10 cellular contexts compared by ENCODE assay signal in the genomic region with DNA sequence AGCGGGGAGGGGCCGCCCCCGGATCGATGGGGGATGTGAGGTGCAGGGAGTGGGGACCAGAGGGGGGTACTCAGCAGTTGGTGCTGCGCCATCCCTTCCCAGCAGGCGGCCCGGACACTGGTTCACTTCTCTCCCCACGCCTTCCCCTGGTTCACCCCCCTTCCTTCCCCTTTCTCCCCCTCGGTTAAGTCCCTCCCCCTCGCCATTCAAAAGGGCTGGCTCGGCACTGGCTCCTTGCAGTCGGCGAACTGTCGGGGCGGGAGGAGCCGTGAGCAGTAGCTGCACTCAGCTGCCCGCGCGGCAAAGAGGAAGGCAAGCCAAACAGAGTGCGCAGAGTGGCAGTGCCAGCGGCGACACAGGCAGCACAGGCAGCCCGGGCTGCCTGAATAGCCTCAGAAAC. TPM values are rescaled to one million over a fixed set of nuclear protein-coding genes. Genes with fewer than 3 reads are reported as not detected.
A peak's percentile ranks its signal among the peaks of the same experiment; 100 is the strongest.
DNase-seq lines count a peak whose midpoint lies in the region; ATAC-seq, FAIRE-seq and TF ChIP-seq lines count a peak whose summit lies in the region.
"Not testable (repeated sequence)": the region's sequence is repeated elsewhere in the genome, so short reads cannot be mapped to it uniquely, and the experiment has no call there.
"Had no signal": no experiment of that assay in that cellular context is flagged by ENCODE, and none has a peak within 500 bp of the region (broad histone marks: within the 10 kb centered on the region; RNA-seq: fewer than 3 reads in every experiment).

A gene with protein sequence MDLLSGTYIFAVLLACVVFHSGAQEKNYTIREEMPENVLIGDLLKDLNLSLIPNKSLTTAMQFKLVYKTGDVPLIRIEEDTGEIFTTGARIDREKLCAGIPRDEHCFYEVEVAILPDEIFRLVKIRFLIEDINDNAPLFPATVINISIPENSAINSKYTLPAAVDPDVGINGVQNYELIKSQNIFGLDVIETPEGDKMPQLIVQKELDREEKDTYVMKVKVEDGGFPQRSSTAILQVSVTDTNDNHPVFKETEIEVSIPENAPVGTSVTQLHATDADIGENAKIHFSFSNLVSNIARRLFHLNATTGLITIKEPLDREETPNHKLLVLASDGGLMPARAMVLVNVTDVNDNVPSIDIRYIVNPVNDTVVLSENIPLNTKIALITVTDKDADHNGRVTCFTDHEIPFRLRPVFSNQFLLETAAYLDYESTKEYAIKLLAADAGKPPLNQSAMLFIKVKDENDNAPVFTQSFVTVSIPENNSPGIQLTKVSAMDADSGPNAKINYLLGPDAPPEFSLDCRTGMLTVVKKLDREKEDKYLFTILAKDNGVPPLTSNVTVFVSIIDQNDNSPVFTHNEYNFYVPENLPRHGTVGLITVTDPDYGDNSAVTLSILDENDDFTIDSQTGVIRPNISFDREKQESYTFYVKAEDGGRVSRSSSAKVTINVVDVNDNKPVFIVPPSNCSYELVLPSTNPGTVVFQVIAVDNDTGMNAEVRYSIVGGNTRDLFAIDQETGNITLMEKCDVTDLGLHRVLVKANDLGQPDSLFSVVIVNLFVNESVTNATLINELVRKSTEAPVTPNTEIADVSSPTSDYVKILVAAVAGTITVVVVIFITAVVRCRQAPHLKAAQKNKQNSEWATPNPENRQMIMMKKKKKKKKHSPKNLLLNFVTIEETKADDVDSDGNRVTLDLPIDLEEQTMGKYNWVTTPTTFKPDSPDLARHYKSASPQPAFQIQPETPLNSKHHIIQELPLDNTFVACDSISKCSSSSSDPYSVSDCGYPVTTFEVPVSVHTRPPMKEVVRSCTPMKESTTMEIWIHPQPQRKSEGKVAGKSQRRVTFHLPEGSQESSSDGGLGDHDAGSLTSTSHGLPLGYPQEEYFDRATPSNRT (N-terminal part only) (plus strand): TSS at position 237 of the 400 bp plus-strand sequence. CDS start 56,130 bp downstream, outside the sequence.

- H3K79me1 ChIP-seq in H1 (ENCODE audit: low read depth, low read length); neuronal stem cell (ENCODE audit: low read depth, low read length): not testable (repeated sequence)

- H2BK5ac ChIP-seq in H1 (ENCODE audit: low read depth, low read length); neuronal stem cell (ENCODE audit: low read length): not testable (repeated sequence)

- not testable (repeated sequence) for H2AK5ac ChIP-seq in H1 (ENCODE audit: low read depth, low read length); neuronal stem cell (ENCODE audit: low read depth, low read length)

- H2BK15ac ChIP-seq in H1 (ENCODE audit: low read length); neuronal stem cell (ENCODE audit: low read length): not testable (repeated sequence)

- WGBS in H1 (ENCODE audit: extremely low coverage in 1 of 2, insufficient coverage in 1 of 2, insufficient read length in 1 of 2, insufficient replicate concordance in 2 of 2, low coverage in 1 of 2, low lambda C conversion rate in 2 of 2, missing lambda C conversion rate in 1 of 2), 2 experiments = no CpG with 5 or more reads among the region's 23 CpGs
- WGBS in neuronal stem cell (ENCODE audit: extremely low coverage in 2 of 2, insufficient read length in 2 of 2, insufficient replicate concordance in 1 of 2), 2 donors = no CpG with 5 or more reads among the region's 23 CpGs

- not testable (repeated sequence) for DNase-seq in GM12891 (ENCODE audit: insufficient read length, low spot score); thoracic aorta (ENCODE audit: low spot score)
- DNase-seq in NCI-H1436 (lab: John Stamatoyannopoulos, UW) (peak; percentile 58), PC-3 (peak; percentile 29), H1 (ENCODE audit: low read depth in 1 of 2, low spot score in 2 of 2) (peak; percentile 13 to 62), neuronal stem cell (ENCODE audit: low spot score) (peak; percentile 35)
- DNase-seq in activated CD8-positive, alpha-beta T cell treated with anti-CD3 and anti-CD28 coated beads for 36 hours = peak; percentile 3

- not testable (repeated sequence) for H3K23ac ChIP-seq in H1 (ENCODE audit: insufficient read length); neuronal stem cell (ENCODE audit: low read depth, low read length, poor library complexity)

- not testable (repeated sequence) for H2BK20ac ChIP-seq in H1 (ENCODE audit: low read length)

- H4K5ac ChIP-seq in H1 (ENCODE audit: insufficient read length, low read depth, low read length) = not testable (repeated sequence)

- POLR2A ChIA-PET in PC-3 (lab: Charles Lee; ENCODE audit: unreplicated experiment); activated CD8-positive, alpha-beta T cell treated with anti-CD3 and anti-CD28 coated beads for 36 hours (lab: Charles Lee); H1 (lab: Charles Lee; ENCODE audit: partially characterized antibody): not testable (repeated sequence)

- not testable (repeated sequence) for H3K36me3 Mint-ChIP-seq in activated CD8-positive, alpha-beta T cell treated with anti-CD3 and anti-CD28 coated beads for 36 hours (ENCODE audit: low read depth)

- H3K4me1 Mint-ChIP-seq in activated CD8-positive, alpha-beta T cell treated with anti-CD3 and anti-CD28 coated beads for 36 hours (ENCODE audit: low read depth) = not testable (repeated sequence)

- not testable (repeated sequence) for H3K36me3 ChIP-seq in PC-3 (ENCODE audit: low read depth, low read length); H1 (ENCODE audit: control insufficient read depth in 2 of 4, insufficient read depth in 4 of 4, low read length in 3 of 4); iPS-20b (ENCODE audit: insufficient read depth, low read depth, low read length); neuronal stem cell (replicated peaks in 1 of 2; ENCODE audit: control insufficient read depth in 2 of 2, insufficient read depth in 2 of 2, low read length in 2 of 2); thoracic aorta

- H3K9me2 ChIP-seq in PC-3 (replicated peaks; ENCODE audit: low read length) = not testable (repeated sequence)

- H3K4me2 ChIP-seq in PC-3 (ENCODE audit: low read length) (peak within 1 kb of the TSS; percentile 53), H1 (ENCODE audit: insufficient read depth in 1 of 2, low read depth in 2 of 2, low read length in 2 of 2) (peak within 1 kb of the TSS; percentile 56 to 62), neuronal stem cell (ENCODE audit: insufficient read depth, low read length, poor library complexity, severe bottlenecking) (peak within 1 kb of the TSS; percentile 18)

- H3F3A ChIP-seq in PC-3 (ENCODE audit: low read length, unreplicated experiment) = not testable (repeated sequence)

- not testable (repeated sequence) for H2AFZ ChIP-seq in PC-3 (ENCODE audit: low read length); H1 (ENCODE audit: low read length); neuronal stem cell (ENCODE audit: low read length)

- CTCF ChIA-PET in PC-3 (lab: Charles Lee); activated CD8-positive, alpha-beta T cell treated with anti-CD3 and anti-CD28 coated beads for 36 hours (lab: Charles Lee); H1 (lab: Charles Lee; ENCODE audit: partially characterized antibody): not testable (repeated sequence)

- not testable (repeated sequence) for TF ChIP-seq RAD21 in H1 (IDR thresholded peaks at IDR 0.05 in 1 of 2, conservative IDR thresholded peaks at IDR 0.05 in 1 of 2; ENCODE audit: low read depth in 2 of 2, low read length in 2 of 2)

- not testable (repeated sequence) for H3K56ac ChIP-seq in H1 (replicated peaks; ENCODE audit: insufficient read length, low read depth, low read length)

- H3K27ac ChIP-seq in PC-3 (ENCODE audit: low read length); H1 (ENCODE audit: low read depth, low read length); iPS-20b (ENCODE audit: low read length); neuronal stem cell (replicated peaks; ENCODE audit: low read length): not testable (repeated sequence)
- H3K27ac ChIP-seq in thoracic aorta = peak within 1 kb of the TSS in 1 of 2 donors; percentile 57

- FAIRE-seq in GM12891 (lab: Jason Lieb, UNC) (peak; percentile 56), H1 (lab: Jason Lieb, UNC) (peak; percentile 77)

- TF ChIP-seq POLR2A in GM12891 (IDR thresholded peaks at IDR 0.05; ENCODE audit: low read depth, low read length); H1 (IDR thresholded peaks at IDR 0.05; ENCODE audit: control extremely low read depth in 1 of 2, low read depth in 2 of 2, low read length in 2 of 2): not testable (repeated sequence)

- H3K4me3 Mint-ChIP-seq in activated CD8-positive, alpha-beta T cell treated with anti-CD3 and anti-CD28 coated beads for 36 hours = not testable (repeated sequence)

- not testable (repeated sequence) for H3K9me3 ChIP-seq in PC-3 (ENCODE audit: low read length); H1 (ENCODE audit: insufficient read depth in 2 of 2, low read depth in 1 of 2, low read length in 1 of 2); iPS-20b (ENCODE audit: insufficient read depth, low read depth, low read length); neuronal stem cell (replicated peaks in 1 of 2; ENCODE audit: control insufficient read depth in 2 of 2, insufficient read depth in 1 of 2, low read depth in 1 of 2, low read length in 2 of 2); thoracic aorta

- not testable (repeated sequence) for H3K9ac ChIP-seq in PC-3 (ENCODE audit: low read length); H1 (replicated peaks in 1 of 4; ENCODE audit: extremely low read depth in 1 of 4, low read depth in 3 of 4, low read length in 3 of 4); neuronal stem cell (ENCODE audit: low read depth, low read length, poor library complexity)
- peak within 1 kb of the TSS; percentile 41; the same call in 1 of the 2 replicates for H3K9ac ChIP-seq in iPS-20b (ENCODE audit: low read depth, low read length)

- not testable (repeated sequence) for H3K27ac Mint-ChIP-seq in activated CD8-positive, alpha-beta T cell treated with anti-CD3 and anti-CD28 coated beads for 36 hours

- not testable (repeated sequence) for H3K4ac ChIP-seq in H1 (replicated peaks; ENCODE audit: insufficient read length, low read depth, low read length); neuronal stem cell (ENCODE audit: low read length)

- ATAC-seq in PC-3 = peak; percentile 76
- peak; percentile 24 for ATAC-seq in activated CD8-positive, alpha-beta T cell treated with anti-CD3 and anti-CD28 coated beads for 36 hours
- ATAC-seq in thoracic aorta (ENCODE audit: insufficient number of reproducible peaks, low FRiP score, low read depth) = peak; percentile 49

- not testable (repeated sequence) for TF ChIP-seq CTCF in PC-3 (conservative IDR thresholded peaks at IDR 0.05; ENCODE audit: low read depth, low read length); activated CD8-positive, alpha-beta T cell treated with anti-CD3 and anti-CD28 coated beads for 36 hours (IDR thresholded peaks at IDR 0.05); H1 (IDR thresholded peaks at IDR 0.05; ENCODE audit: control extremely low read depth in 1 of 3, insufficient read depth in 1 of 3, low read depth in 1 of 3, low read length in 3 of 3); thoracic aorta (IDR thresholded peaks at IDR 0.05)

- not testable (repeated sequence) for H4K20me1 ChIP-seq in PC-3 (ENCODE audit: low read length); H1 (replicated peaks in 1 of 2; ENCODE audit: control insufficient read depth in 1 of 2, insufficient read depth in 2 of 2, low read length in 2 of 2)

- TF ChIP-seq EP300 in H1 (IDR thresholded peaks at IDR 0.05; ENCODE audit: borderline replicate concordance in 1 of 2, low read depth in 2 of 2, low read length in 2 of 2) = not testable (repeated sequence)

- not testable (repeated sequence) for H3K79me2 ChIP-seq in PC-3 (ENCODE audit: low read length); H1 (ENCODE audit: control insufficient read depth in 1 of 2, insufficient read depth in 2 of 2, low read length in 2 of 2)

- not testable (repeated sequence) for H3K9me3 Mint-ChIP-seq in activated CD8-positive, alpha-beta T cell treated with anti-CD3 and anti-CD28 coated beads for 36 hours

- not testable (repeated sequence) for H4K91ac ChIP-seq in H1 (replicated peaks; ENCODE audit: insufficient read length, low read length); neuronal stem cell (ENCODE audit: low read depth, low read length, poor library complexity)

- H3K4me3 ChIP-seq in PC-3 (ENCODE audit: low read length) (peak within 1 kb of the TSS; percentile 48), H1 (ENCODE audit: extremely low read depth in 1 of 4, insufficient read depth in 2 of 4, low read depth in 3 of 4, low read length in 4 of 4) (peak within 1 kb of the TSS; percentile 32 to 58 (median 42)), iPS-20b (ENCODE audit: low read length) (peak within 1 kb of the TSS; percentile 65), neuronal stem cell (ENCODE audit: low read length in 2 of 2) (peak within 1 kb of the TSS in 1 of 2 donors; percentile 75), thoracic aorta (peak within 1 kb of the TSS; percentile 69)

- H4K8ac ChIP-seq in H1 (ENCODE audit: extremely low read depth, insufficient read depth, low read length); neuronal stem cell (ENCODE audit: low read depth, low read length): not testable (repeated sequence)

- H2BK12ac ChIP-seq in H1 (ENCODE audit: low read depth, low read length); neuronal stem cell (ENCODE audit: low read length): not testable (repeated sequence)

- not testable (repeated sequence) for H3K4me1 ChIP-seq in PC-3 (ENCODE audit: insufficient read depth, low read length); H1 (replicated peaks in 1 of 4; ENCODE audit: control insufficient read depth in 3 of 4, insufficient read depth in 4 of 4, low read length in 3 of 4); iPS-20b (ENCODE audit: insufficient read depth, low read length); neuronal stem cell (ENCODE audit: control insufficient read depth in 2 of 2, insufficient read depth in 1 of 2, low read depth in 1 of 2, low read length in 2 of 2); thoracic aorta (ENCODE audit: control insufficient read depth in 1 of 2, low read depth in 2 of 2)

- BruUV-seq in PC-3 (replicated peaks; lab: Mats Ljungman, UMichigan) = not testable (repeated sequence)

- H3K27me3 Mint-ChIP-seq in activated CD8-positive, alpha-beta T cell treated with anti-CD3 and anti-CD28 coated beads for 36 hours = not testable (repeated sequence)

- intact Hi-C loops in PC-3 (cut with micrococcal nuclease); activated CD8-positive, alpha-beta T cell treated with anti-CD3 and anti-CD28 coated beads for 36 hours (cut with micrococcal nuclease): not testable (repeated sequence)

- not testable (repeated sequence) for H3K14ac ChIP-seq in H1 (ENCODE audit: insufficient read length); neuronal stem cell (ENCODE audit: low read length)

- not testable (repeated sequence) for H3K23me2 ChIP-seq in H1 (ENCODE audit: low read depth, low read length)

- H2BK120ac ChIP-seq in H1 (replicated peaks; ENCODE audit: low read depth, low read length); neuronal stem cell (ENCODE audit: low read depth, low read length): not testable (repeated sequence)

- not testable (repeated sequence) for H3K18ac ChIP-seq in H1 (ENCODE audit: extremely low read depth, low read length); neuronal stem cell (ENCODE audit: low read length)

- not testable (repeated sequence) for H3K27me3 ChIP-seq in PC-3 (ENCODE audit: low read length); H1 (replicated peaks in 1 of 4; ENCODE audit: control insufficient read depth in 3 of 4, extremely low read depth in 1 of 4, insufficient read depth in 3 of 4, low read length in 3 of 4); thoracic aorta (replicated peaks; ENCODE audit: insufficient read depth)
- H3K27me3 ChIP-seq in iPS-20b (ENCODE audit: insufficient read depth, low read length) = peaks cover 31% of the 10 kb centered on the region
- peaks cover 0 to 12% (median 0%) of the 10 kb centered on the region in 3 experiments for H3K27me3 ChIP-seq in neuronal stem cell (ENCODE audit: control insufficient read depth in 3 of 3, insufficient read depth in 3 of 3, low read depth in 1 of 3, low read length in 3 of 3)

RNA-seq across cellular contexts. Expression of the gene that starts here (rescaled TPM):
- not detected for polyA plus RNA-seq in GM12891 (2012; ENCODE audit: low read depth, missing spikeins)
- not detected in 2 replicates for total RNA-seq in PC-3 (2014; rRNA removed)
- total RNA-seq in activated CD8-positive, alpha-beta T cell treated with anti-CD3 and anti-CD28 coated beads for 36 hours = not detected
- total RNA-seq in H1 (2021; fragmentation: NEBNext Ultra II Directional; extraction: Animal tissue kit (Norgen Biotek cat#: 25700)) = 7.4 and 7.9 TPM in 2 replicates
- 3.2 and 4.3 TPM in 2 replicates for polyA plus RNA-seq in H1 (2011; rRNA removed)
- 4.0 TPM for polyA plus RNA-seq in H1 (2011; cell fraction: cytosol; rRNA removed)
- 6.9 TPM for polyA plus RNA-seq in H1 (2011; cell fraction: nucleus; rRNA removed)
- polyA plus RNA-seq in H1 (2012, experiment 1 of 2) = 4.3 to 6.7 TPM (median 6.1 TPM) in 4 replicates
- 0.25 TPM for polyA plus RNA-seq in H1 (2012, experiment 2 of 2)
- polyA plus RNA-seq in H1 (2013, experiment 1 of 2) = 8.3 TPM
- polyA plus RNA-seq in H1 (2013, experiment 2 of 2) = 7.3 TPM
- 56.2 and 82.3 TPM in 2 replicates for polyA minus RNA-seq in H1 (2011; rRNA and poly(A)+ RNA removed)
- 15.6 TPM for polyA minus RNA-seq in H1 (2011; cell fraction: cytosol; rRNA and poly(A)+ RNA removed)
- polyA minus RNA-seq in H1 (2011; cell fraction: nucleus; rRNA and poly(A)+ RNA removed) = 108 TPM
- 3.0 TPM for polyA plus RNA-seq in neuronal stem cell (2013, experiment 1 of 2)
- polyA plus RNA-seq in neuronal stem cell (2013, experiment 2 of 2) = 2.8 TPM
- total RNA-seq in thoracic aorta = 10 to 100 TPM; 27.2 to 35.2 TPM
- total RNA-seq: GM23248, SJSA1 had no signal
- polyA plus RNA-seq: GM23248 had no signal

Comparison
In these comparisons a context has a peak if more than half of its experiments do, and no peak if none do; other contexts are left out.
1. Peak in DNase-seq, ATAC-seq, H3K4me3 ChIP-seq and H3K4me2 ChIP-seq in PC-3; RNA of the gene not detected or under 1 TPM.
2. Peak in DNase-seq and ATAC-seq in activated CD8-positive, alpha-beta T cell treated with anti-CD3 and anti-CD28 coated beads for 36 hours; RNA of the gene not detected or under 1 TPM.
3. ATAC-seq: peak in every context shown above with its lines; median percentile 76 in PC-3; 49 in thoracic aorta; 24 in activated CD8-positive, alpha-beta T cell treated with anti-CD3 and anti-CD28 coated beads for 36 hours.